21 cellular contexts compared by ENCODE assay signal in the genomic region with DNA sequence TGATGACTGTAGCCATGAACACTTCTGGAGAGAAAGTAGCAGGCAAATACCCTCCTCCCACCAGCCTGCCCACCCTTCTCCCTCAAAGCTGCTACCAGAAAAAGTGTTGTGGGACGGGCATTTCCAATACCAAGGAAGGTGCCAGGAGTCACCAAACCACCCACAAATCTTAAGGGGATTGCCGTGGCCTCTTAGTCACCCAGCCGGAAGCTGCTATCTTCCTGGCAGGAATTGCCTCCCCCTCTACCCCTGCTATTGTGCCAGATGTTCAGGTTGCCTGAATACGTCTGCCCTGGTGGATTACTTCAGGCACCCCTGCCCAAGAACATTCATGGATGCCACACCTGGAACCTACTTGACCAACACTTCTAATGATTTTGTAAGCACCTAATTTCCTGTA.
DNase-seq lines count a peak whose midpoint lies in the region; ATAC-seq lines count a peak whose summit lies in the region.
"Had no signal": no experiment of that assay in that cellular context is flagged by ENCODE, and none has a peak within 500 bp of the region (broad histone marks: within the 10 kb centered on the region; RNA-seq: fewer than 3 reads in every experiment).

No MANE protein-coding gene starts in this region.

- no peaks in the 10 kb centered on the region for H4K20me1 ChIP-seq in BLaER1 treated with 17β-estradiol and CSF1 and Interleukin-3, amounts not matched to agents 10 nM and 100 nM

- peak overlapping the region; percentile 13 to 68 (median 48); a peak in 19 of 22 replicates for H3K4me2 ChIP-seq in BLaER1 treated with 17β-estradiol and CSF1 and Interleukin-3, amounts not matched to agents 10 nM and 100 nM
- H3K4me2 ChIP-seq: GM23338, PC-9 had no signal

- H3K27me3 ChIP-seq in BLaER1 treated with 17β-estradiol and CSF1 and Interleukin-3, amounts not matched to agents 10 nM and 100 nM = no peaks in the 10 kb centered on the region
- H3K27me3 ChIP-seq: SJSA1 had no signal

- H3K4me1 ChIP-seq in BLaER1 treated with 17β-estradiol and CSF1 and Interleukin-3, amounts not matched to agents 10 nM and 100 nM = peaks cover 7 to 28% (median 16%) of the 10 kb centered on the region in 10 experiments; a peak in 18 of 20 replicates
- H3K4me1 ChIP-seq: SJSA1 had no signal

- DNase-seq in M059J (ENCODE audit: low read depth) (peak; percentile 50), dermis blood vessel endothelial cell (peak; percentile 70), pulmonary artery endothelial cell (ENCODE audit: low read depth, low spot score) (peak; percentile 29), Right ventricle myocardium superior (no peak), Ammon's horn (ENCODE audit: low spot score) (no peak)
- DNase-seq: Calu3, DMS53, H9, MV-4-11, NCI-H1105, NCI-H1436 treated with DMSO at 0.1 percent for 48 hours, NCI-H187 treated with DMSO at 0.1 percent for 48 hours, NCI-H2107, NCI-H524 treated with DMSO at 0.1 percent for 48 hours, PC-9 had no signal

- H3K9me3 ChIP-seq in BLaER1 treated with 17β-estradiol and CSF1 and Interleukin-3, amounts not matched to agents 10 nM and 100 nM (replicated peaks in 1 of 11) = no peaks in the 10 kb centered on the region
- H3K9me3 ChIP-seq: SJSA1 had no signal

- H3K9ac ChIP-seq in BLaER1 treated with 17β-estradiol and CSF1 and Interleukin-3, amounts not matched to agents 10 nM and 100 nM = no peak overlapping the region

- no peak for ATAC-seq in Right ventricle myocardium superior (ENCODE audit: poor library complexity)
- no peak for ATAC-seq in GM18867 (IDR thresholded peaks at IDR 0.05; ENCODE audit: unreplicated experiment)
- ATAC-seq: GM23338, Right ventricle myocardium inferior had no signal

- H3K36me3 ChIP-seq in BLaER1 treated with 17β-estradiol and CSF1 and Interleukin-3, amounts not matched to agents 10 nM and 100 nM = no peaks in the 10 kb centered on the region
- H3K36me3 ChIP-seq: SJSA1 had no signal

- no peak overlapping the region for H3K4me3 ChIP-seq in BLaER1 treated with 17β-estradiol and CSF1 and Interleukin-3, amounts not matched to agents 10 nM and 100 nM
- H3K4me3 ChIP-seq: GM23338, PC-9, SJSA1 had no signal

- intact Hi-C loops in Right ventricle myocardium superior (cut with DNase I) = no loop called here

- peak overlapping the region in 3 of 11 experiments; percentile 17 to 28 (median 20); a peak in 1 of 22 replicates for H3K27ac ChIP-seq in BLaER1 treated with 17β-estradiol and CSF1 and Interleukin-3, amounts not matched to agents 10 nM and 100 nM
- H3K27ac ChIP-seq: HL-60, PC-9, SJSA1 had no signal

Comparison
In these comparisons a context has a peak if more than half of its experiments do, and no peak if none do; other contexts are left out.
1. DNase-seq: peak in M059J (single experiment), dermis blood vessel endothelial cell (single experiment) and pulmonary artery endothelial cell (single experiment); none in Right ventricle myocardium superior (single experiment) and Ammon's horn (single experiment).